ENCODE assay signal across 10 cellular contexts in genomic region chr7:43785425-43785824, GRCh38. TPM values are rescaled to one million over a fixed set of nuclear protein-coding genes. Genes with fewer than 3 reads are reported as not detected.
A peak's percentile ranks its signal among the peaks of the same experiment; 100 is the strongest.
DNase-seq lines count a peak whose midpoint lies in the region; ATAC-seq and TF ChIP-seq lines count a peak whose summit lies in the region.
"Had no signal": no experiment of that assay in that cellular context is flagged by ENCODE, and none has a peak within 500 bp of the region (broad histone marks: within the 10 kb centered on the region; RNA-seq: fewer than 3 reads in every experiment).

No MANE protein-coding gene starts in this region.

- H3K27me3 ChIP-seq in BJ (ENCODE audit: control insufficient read depth, insufficient read depth, low read length) = no peaks in the 10 kb centered on the region
- no peaks in the 10 kb centered on the region for H3K27me3 ChIP-seq in dorsolateral prefrontal cortex

- CTCF ChIA-PET in BJ (lab: Yijun Ruan, JAX) = interaction anchor here (1.2 to 1.3 kb wide), 2 partner anchors 54 to 203 kb away, joined by 3 to 5 read pairs; partner anchors contain the start of gene STK17A

- DNase-seq in BJ (ENCODE audit: low read depth) (peak; percentile 60), RKO (ENCODE audit: low spot score) (peak; percentile 82), fibroblast of peridontal ligament (ENCODE audit: extremely low read depth) (peak; percentile 92), non-pigmented ciliary epithelial cell (ENCODE audit: low read depth) (peak; percentile 84), dorsolateral prefrontal cortex (no peak), SHP77 (lab: John Stamatoyannopoulos, UW) (no peak)
- DNase-seq: immature natural killer cell had no signal

- no peak overlapping the region for H3K4me3 ChIP-seq in BJ (ENCODE audit: low read depth, low read length)
- no peak overlapping the region for H3K4me3 ChIP-seq in dorsolateral prefrontal cortex
- H3K4me3 ChIP-seq: thoracic aorta had no signal

- TF ChIP-seq CTCF in BJ (IDR thresholded peaks at IDR 0.05; ENCODE audit: insufficient read depth, low read depth, low read length) (no peak), dorsolateral prefrontal cortex (IDR thresholded peaks at IDR 0.05 in 54 of 56, conservative IDR thresholded peaks at IDR 0.05 in 2 of 56; ENCODE audit: low read depth in 1 of 56, partially characterized antibody in 56 of 56) (no peak)

- intact Hi-C loops in dorsolateral prefrontal cortex (cut with DNase I) = no loop called here

- ATAC-seq in GM18870 (IDR thresholded peaks at IDR 0.05; ENCODE audit: unreplicated experiment) = no peak
- no peak for ATAC-seq in HG02798 (IDR thresholded peaks at IDR 0.05; ENCODE audit: poor library complexity, unreplicated experiment)

- peaks cover 4% of the 10 kb centered on the region for H3K36me3 ChIP-seq in BJ (ENCODE audit: control insufficient read depth, insufficient read depth, low read length)

- POLR2A ChIA-PET in BJ (lab: Charles Lee) = no interaction called here

- no peak overlapping the region for H3K27ac ChIP-seq in dorsolateral prefrontal cortex
- H3K27ac ChIP-seq: thoracic aorta had no signal

RNA-seq across cellular contexts. Expression of gene BLVRA, which starts 26.9 kb away (rescaled TPM):
- polyA plus RNA-seq in BJ (2011; rRNA removed) = 33.9 and 36.1 TPM in 2 replicates
- polyA minus RNA-seq in BJ (2011; rRNA and poly(A)+ RNA removed) = 8.3 and 14.7 TPM in 2 replicates
- total RNA-seq in dorsolateral prefrontal cortex = 10 to 100 TPM; 19.9 to 63.4 (median 43.2) TPM

RNA-seq across cellular contexts. Expression of gene COA1, which starts 56.1 kb away (rescaled TPM):
- 20.2 and 23.4 TPM in 2 replicates for polyA plus RNA-seq in BJ (2011; rRNA removed)
- 22.3 and 30.2 TPM in 2 replicates for polyA minus RNA-seq in BJ (2011; rRNA and poly(A)+ RNA removed)
- 10 to 100 TPM; 52.0 to 94.0 (median 71.9) TPM for total RNA-seq in dorsolateral prefrontal cortex

Comparison
In these comparisons a context has a peak if more than half of its experiments do, and no peak if none do; other contexts are left out.
1. DNase-seq: peak in BJ (single experiment), RKO (single experiment), fibroblast of peridontal ligament (single experiment) and non-pigmented ciliary epithelial cell (single experiment); none in dorsolateral prefrontal cortex (0 of 10) and SHP77 (0 of 2).